1 cellular context compared by ENCODE assay signal in genomic region chr11:129278586-129279319, GRCh38.
A peak's percentile ranks its signal among the peaks of the same experiment; 100 is the strongest.
TF ChIP-seq lines count a peak whose summit lies in the region.

No MANE protein-coding gene starts in this region.

TF ChIP-seq in HepG2, 621 proteins besides CTCF, POLR2A, EP300 and RAD21 (continued from another document and continues in another):
- TF ChIP-seq RERE (CRISPR knock-in tag; IDR thresholded peaks at IDR 0.05; ENCODE audit: low read depth) (no peak), ELF3 (CRISPR knock-in tag; IDR thresholded peaks at IDR 0.05) (no peak), ZNF276 (CRISPR knock-in tag; IDR thresholded peaks at IDR 0.05; ENCODE audit: low read depth) (no peak), IRF1 (CRISPR knock-in tag; IDR thresholded peaks at IDR 0.05; ENCODE audit: low read depth) (no peak), ZNF10 (CRISPR knock-in tag; IDR thresholded peaks at IDR 0.05; ENCODE audit: borderline replicate concordance, low read depth) (no peak), GABPB1 (CRISPR knock-in tag; IDR thresholded peaks at IDR 0.05) (peak; percentile 33; the same call in 1 of the 2 replicates), DPF2 (CRISPR knock-in tag; IDR thresholded peaks at IDR 0.05; ENCODE audit: borderline replicate concordance, low read depth) (no peak), POGK (CRISPR knock-in tag; conservative IDR thresholded peaks at IDR 0.05) (no peak), ATM (IDR thresholded peaks at IDR 0.05; ENCODE audit: borderline replicate concordance) (no peak), FOXP1 (IDR thresholded peaks at IDR 0.05) (no peak), FOXP1 (CRISPR knock-in tag; IDR thresholded peaks at IDR 0.05) (no peak), PHF5A (CRISPR knock-in tag; IDR thresholded peaks at IDR 0.05; ENCODE audit: low read depth, unreplicated experiment) (no peak), SOX6 (IDR thresholded peaks at IDR 0.05) (no peak), SOX6 (CRISPR knock-in tag; IDR thresholded peaks at IDR 0.05) (no peak), DBP (CRISPR knock-in tag; IDR thresholded peaks at IDR 0.05; ENCODE audit: not compliant biosample characterization) (no peak), FOXA1 (IDR thresholded peaks at IDR 0.05) (no peak), FOXA1 (CRISPR knock-in tag; IDR thresholded peaks at IDR 0.05) (no peak), ZNF720 (CRISPR knock-in tag; IDR thresholded peaks at IDR 0.05) (no peak), FIP1L1 (IDR thresholded peaks at IDR 0.05; ENCODE audit: borderline replicate concordance, insufficient read depth, low read depth, low read length) (no peak), NFE2 (CRISPR knock-in tag; IDR thresholded peaks at IDR 0.05) (no peak), MXD1 (CRISPR knock-in tag; IDR thresholded peaks at IDR 0.05) (no peak), ZNF512B (CRISPR knock-in tag; IDR thresholded peaks at IDR 0.05; ENCODE audit: borderline replicate concordance) (no peak), ZNF335 (CRISPR knock-in tag; IDR thresholded peaks at IDR 0.05) (no peak), ZNF512 (CRISPR knock-in tag; IDR thresholded peaks at IDR 0.05) (no peak), THAP7 (CRISPR knock-in tag; IDR thresholded peaks at IDR 0.05) (no peak), ETS1 (CRISPR knock-in tag; IDR thresholded peaks at IDR 0.05) (no peak), YY1 (IDR thresholded peaks at IDR 0.05; ENCODE audit: insufficient read depth, insufficient replicate concordance, low read depth, low read length) (no peak), ZNF652 (CRISPR knock-in tag; IDR thresholded peaks at IDR 0.05; ENCODE audit: borderline replicate concordance, low read depth) (no peak), CHCHD3 (CRISPR knock-in tag; IDR thresholded peaks at IDR 0.05) (no peak), HBP1 (CRISPR knock-in tag; IDR thresholded peaks at IDR 0.05; ENCODE audit: low read depth) (no peak), POGZ (CRISPR knock-in tag; IDR thresholded peaks at IDR 0.05) (no peak), SETDB1 (CRISPR knock-in tag; IDR thresholded peaks at IDR 0.05; ENCODE audit: borderline replicate concordance) (no peak), ZNF770 (CRISPR knock-in tag; IDR thresholded peaks at IDR 0.05) (no peak), ZNF180 (CRISPR knock-in tag; IDR thresholded peaks at IDR 0.05; ENCODE audit: borderline replicate concordance, low read depth) (no peak), CENPT (CRISPR knock-in tag; IDR thresholded peaks at IDR 0.05; ENCODE audit: low read depth) (no peak), KDM2A (CRISPR knock-in tag; IDR thresholded peaks at IDR 0.05; ENCODE audit: borderline replicate concordance, low read depth) (peak; percentile 35; the same call in 1 of the 2 replicates)
